Comparison of ENCODE assay signal across 9 cellular contexts in the genomic region with DNA sequence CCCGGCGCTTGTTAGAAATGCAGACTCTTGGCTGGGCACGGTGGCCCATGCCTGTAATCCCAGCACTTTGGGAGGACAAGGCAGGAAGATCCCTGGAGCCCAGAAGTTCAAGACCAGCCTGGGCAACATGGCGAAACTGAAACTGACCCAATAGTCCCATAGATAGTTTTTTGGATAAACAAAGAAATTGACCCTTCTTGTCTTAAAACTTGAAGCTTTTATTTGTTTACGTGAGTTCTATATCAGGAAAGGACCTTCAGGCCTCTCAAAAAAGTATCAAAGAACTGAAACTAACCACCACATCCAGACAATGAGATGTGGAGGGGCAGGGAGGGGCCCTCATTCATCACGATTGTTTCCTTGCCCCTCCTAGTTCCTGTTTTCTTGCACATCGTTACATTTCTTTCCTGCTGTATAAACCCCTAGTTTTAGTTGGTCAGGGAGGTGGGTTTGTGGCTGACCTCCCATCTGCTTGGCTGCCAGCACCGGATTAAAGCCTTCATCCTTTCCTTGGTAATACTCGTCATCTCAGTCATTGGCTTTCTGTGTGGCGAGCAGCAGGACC. TPM values are rescaled to one million over a fixed set of nuclear protein-coding genes. Genes with fewer than 3 reads are reported as not detected.
DNase-seq lines count a peak whose midpoint lies in the region; ATAC-seq and TF ChIP-seq lines count a peak whose summit lies in the region.
"Had no signal": no experiment of that assay in that cellular context is flagged by ENCODE, and none has a peak within 500 bp of the region (broad histone marks: within the 10 kb centered on the region; RNA-seq: fewer than 3 reads in every experiment).

No MANE protein-coding gene starts in this region.

- H3K27ac ChIP-seq in osteoblast (ENCODE audit: low read depth, low read length), result no peak overlapping the region
- H3K27ac ChIP-seq: 22Rv1 had no signal

- H3K4me1 ChIP-seq in osteoblast (ENCODE audit: insufficient read depth, low read length), result peaks cover 12% of the 10 kb centered on the region

- no peaks in the 10 kb centered on the region for H3K9me3 Mint-ChIP-seq in activated CD4-positive, alpha-beta T cell treated with anti-CD3 and anti-CD28 coated beads for 36 hours (ENCODE audit: low read depth)

- H3K36me3 Mint-ChIP-seq in activated CD4-positive, alpha-beta T cell treated with anti-CD3 and anti-CD28 coated beads for 36 hours (ENCODE audit: low read depth), result no peaks in the 10 kb centered on the region
- no peaks in the 10 kb centered on the region for H3K36me3 Mint-ChIP-seq in T-helper 17 cell (ENCODE audit: low read depth)

- no peak for ATAC-seq in activated CD4-positive, alpha-beta T cell treated with anti-CD3 and anti-CD28 coated beads for 36 hours
- peak; percentile 31 for ATAC-seq in HG03108 (IDR thresholded peaks at IDR 0.05; ENCODE audit: unreplicated experiment)
- peak; percentile 76 for ATAC-seq in T-helper 17 cell
- no peak for ATAC-seq in HG03045 (IDR thresholded peaks at IDR 0.05; ENCODE audit: unreplicated experiment)

- H3K4me1 Mint-ChIP-seq in activated CD4-positive, alpha-beta T cell treated with anti-CD3 and anti-CD28 coated beads for 36 hours, result peaks cover 38% of the 10 kb centered on the region
- peaks cover 17% of the 10 kb centered on the region for H3K4me1 Mint-ChIP-seq in T-helper 17 cell

- no peaks in the 10 kb centered on the region for H3K27me3 Mint-ChIP-seq in activated CD4-positive, alpha-beta T cell treated with anti-CD3 and anti-CD28 coated beads for 36 hours
- H3K27me3 Mint-ChIP-seq in T-helper 17 cell, result no peaks in the 10 kb centered on the region

- H3K36me3 ChIP-seq in osteoblast (ENCODE audit: insufficient read depth, low read length), result no peaks in the 10 kb centered on the region

- POLR2A ChIA-PET in activated CD4-positive, alpha-beta T cell treated with anti-CD3 and anti-CD28 coated beads for 36 hours (lab: Charles Lee), result interaction anchor here (1.0 kb wide), 2 partner anchors 9 to 56 kb away, joined by 3 to 4 read pairs; a partner anchor contains a TSS

- no peaks in the 10 kb centered on the region for H3K27me3 ChIP-seq in osteoblast (ENCODE audit: insufficient read depth, low read length)

- no peak for TF ChIP-seq CTCF in osteoblast (IDR thresholded peaks at IDR 0.05; ENCODE audit: extremely low read depth, low read depth, low read length)

- no peaks in the 10 kb centered on the region for H3K79me2 ChIP-seq in osteoblast (ENCODE audit: insufficient read depth, low read length)

- peak; percentile 42 for DNase-seq in activated CD4-positive, alpha-beta T cell treated with anti-CD3 and anti-CD28 coated beads for 36 hours
- DNase-seq in activated CD4-positive, alpha-beta T cell treated with anti-CD3 and anti-CD28 coated beads for 48 hours, result no peak
- no peak for DNase-seq in T-helper 17 cell
- peak; percentile 11 for DNase-seq in osteoblast (ENCODE audit: insufficient read length, low spot score, missing footprints)
- no peak for DNase-seq in stimulated activated CD4-positive, alpha-beta T cell treated with anti-CD3 and anti-CD28 coated beads, Interleukin-15, amount 100 ng/mL, for 24 hours
- DNase-seq in T1000 (lab: John Stamatoyannopoulos, UW), result no peak

- no peak overlapping the region for H3K4me3 Mint-ChIP-seq in activated CD4-positive, alpha-beta T cell treated with anti-CD3 and anti-CD28 coated beads for 36 hours
- peak overlapping the region; percentile 76 for H3K4me3 Mint-ChIP-seq in T-helper 17 cell

- intact Hi-C loops in activated CD4-positive, alpha-beta T cell treated with anti-CD3 and anti-CD28 coated beads for 36 hours (cut with DNase I, micrococcal nuclease), result loop anchor here (1.0 to 5.0 kb wide), 6 partner anchors 17 to 58 kb away; no protein-coding TSS in a partner anchor

- H4K20me1 ChIP-seq in osteoblast (ENCODE audit: insufficient read depth, low read length), result no peaks in the 10 kb centered on the region

- H2AFZ ChIP-seq in osteoblast (ENCODE audit: low read length), result peak overlapping the region; percentile 20

- H3K4me2 ChIP-seq in osteoblast (ENCODE audit: insufficient read depth, low read length), result no peak overlapping the region

- H3K4me3 ChIP-seq in osteoblast (ENCODE audit: insufficient read depth, low read length), result no peak overlapping the region

- H3K9me3 ChIP-seq in T-helper 17 cell (ENCODE audit: control insufficient read depth, low read length, poor library complexity, severe bottlenecking) (no peaks in the 10 kb centered on the region), osteoblast (ENCODE audit: low read depth, low read length) (no peaks in the 10 kb centered on the region)

- CTCF ChIA-PET in activated CD4-positive, alpha-beta T cell treated with anti-CD3 and anti-CD28 coated beads for 36 hours (lab: Charles Lee), result interaction anchor here (0.6 to 1.1 kb wide), 3 partner anchors 10 to 112 kb away, joined by 3 to 4 read pairs (median 3); no protein-coding TSS in a partner anchor

- H3K27ac Mint-ChIP-seq in activated CD4-positive, alpha-beta T cell treated with anti-CD3 and anti-CD28 coated beads for 36 hours, result peak overlapping the region; percentile 65
- peak overlapping the region; percentile 32 for H3K27ac Mint-ChIP-seq in T-helper 17 cell

RNA-seq across cellular contexts. Expression of a gene that starts 29.9 kb away (rescaled TPM):
- total RNA-seq in activated CD4-positive, alpha-beta T cell treated with anti-CD3 and anti-CD28 coated beads for 36 hours, result not detected
- total RNA-seq in T-helper 17 cell (not detected), osteoblast (not detected in 2 replicates)

RNA-seq across cellular contexts. Expression of a gene that starts 34.2 kb away (rescaled TPM):
- 10 to 100 TPM; 56.0 to 69.8 TPM for total RNA-seq in activated CD4-positive, alpha-beta T cell treated with anti-CD3 and anti-CD28 coated beads for 36 hours
- total RNA-seq in T-helper 17 cell, result 1 to 10 TPM; 1.4 to 2.1 TPM
- total RNA-seq in osteoblast, result 1.4 and 1.8 TPM in 2 replicates

RNA-seq across cellular contexts. Expression of a gene that starts 34.8 kb away (rescaled TPM):
- not detected for total RNA-seq in activated CD4-positive, alpha-beta T cell treated with anti-CD3 and anti-CD28 coated beads for 36 hours
- total RNA-seq in T-helper 17 cell (not detected), osteoblast (not detected in 2 replicates)

RNA-seq across cellular contexts. Expression of a gene that starts 37.6 kb away (rescaled TPM):
- total RNA-seq in activated CD4-positive, alpha-beta T cell treated with anti-CD3 and anti-CD28 coated beads for 36 hours, result not detected
- total RNA-seq in T-helper 17 cell (not detected), osteoblast (not detected in 2 replicates)

RNA-seq across cellular contexts. Expression of a gene that starts 42.0 kb away (rescaled TPM):
- total RNA-seq in activated CD4-positive, alpha-beta T cell treated with anti-CD3 and anti-CD28 coated beads for 36 hours, result not detected
- total RNA-seq in T-helper 17 cell (not detected), osteoblast (not detected in 2 replicates)

Comparison
In these comparisons a context has a peak if more than half of its experiments do, and no peak if none do; other contexts are left out.
1. DNase-seq: peak in activated CD4-positive, alpha-beta T cell treated with anti-CD3 and anti-CD28 coated beads for 36 hours (single experiment) and osteoblast (single experiment); none in activated CD4-positive, alpha-beta T cell treated with anti-CD3 and anti-CD28 coated beads for 48 hours (single experiment), T-helper 17 cell (0 of 3), stimulated activated CD4-positive, alpha-beta T cell treated with anti-CD3 and anti-CD28 coated beads, Interleukin-15, amount 100 ng/mL, for 24 hours (single experiment) and T1000 (single experiment).
2. ATAC-seq: peak in HG03108 (single experiment) and T-helper 17 cell (single experiment); none in activated CD4-positive, alpha-beta T cell treated with anti-CD3 and anti-CD28 coated beads for 36 hours (single experiment) and HG03045 (single experiment).
3. RNA of a gene that starts 34.2 kb away (total RNA-seq): 56.0 to 69.8 TPM in activated CD4-positive, alpha-beta T cell treated with anti-CD3 and anti-CD28 coated beads for 36 hours; 1.4 to 2.1 TPM in T-helper 17 cell and 1.4 to 1.8 TPM in osteoblast; every median in the first group is over 10 times any median in the second.